In the genomic region with DNA sequence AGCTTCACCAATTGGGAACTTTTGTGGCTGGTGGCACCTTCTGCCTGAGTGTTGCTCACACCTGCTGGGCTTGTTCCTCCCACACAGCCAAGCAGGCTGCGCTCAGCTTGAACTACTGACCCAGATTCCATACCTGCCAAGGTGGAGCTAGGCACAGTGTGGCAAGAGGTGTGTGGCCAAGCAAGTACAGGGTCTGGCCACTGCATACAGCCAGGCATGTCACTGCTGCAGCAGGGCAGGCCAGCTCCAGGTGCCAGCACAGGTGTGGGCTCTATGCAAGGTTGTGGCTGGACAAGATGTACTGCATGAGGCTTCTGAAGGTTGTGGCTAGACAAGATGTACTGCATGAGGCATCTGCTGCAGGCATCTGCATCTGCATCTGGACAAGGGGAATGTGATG, we compare ENCODE assay signal across 6 cellular contexts.
"Had no signal": no experiment of that assay in that cellular context is flagged by ENCODE, and none has a peak within 500 bp of the region (broad histone marks: within the 10 kb centered on the region; RNA-seq: fewer than 3 reads in every experiment).

No MANE protein-coding gene starts in this region.

- ATAC-seq: GM23338, HepG2 had no signal

- H3K27ac ChIP-seq: HL-60 had no signal

- H3K36me3 Mint-ChIP-seq: IgD-negative memory B cell had no signal

- DNase-seq: H9, HCEC 1CT had no signal

- H3K4me3 ChIP-seq: GM23338 had no signal

- H3K27ac Mint-ChIP-seq: GM23338, H9, IgD-negative memory B cell had no signal

- H3K4me1 Mint-ChIP-seq: GM23338, H9 had no signal

- H3K27me3 Mint-ChIP-seq: IgD-negative memory B cell had no signal

- H3K4me3 Mint-ChIP-seq: GM23338, H9, IgD-negative memory B cell had no signal
